ENCODE assay signal across 15 cellular contexts in the genomic region with DNA sequence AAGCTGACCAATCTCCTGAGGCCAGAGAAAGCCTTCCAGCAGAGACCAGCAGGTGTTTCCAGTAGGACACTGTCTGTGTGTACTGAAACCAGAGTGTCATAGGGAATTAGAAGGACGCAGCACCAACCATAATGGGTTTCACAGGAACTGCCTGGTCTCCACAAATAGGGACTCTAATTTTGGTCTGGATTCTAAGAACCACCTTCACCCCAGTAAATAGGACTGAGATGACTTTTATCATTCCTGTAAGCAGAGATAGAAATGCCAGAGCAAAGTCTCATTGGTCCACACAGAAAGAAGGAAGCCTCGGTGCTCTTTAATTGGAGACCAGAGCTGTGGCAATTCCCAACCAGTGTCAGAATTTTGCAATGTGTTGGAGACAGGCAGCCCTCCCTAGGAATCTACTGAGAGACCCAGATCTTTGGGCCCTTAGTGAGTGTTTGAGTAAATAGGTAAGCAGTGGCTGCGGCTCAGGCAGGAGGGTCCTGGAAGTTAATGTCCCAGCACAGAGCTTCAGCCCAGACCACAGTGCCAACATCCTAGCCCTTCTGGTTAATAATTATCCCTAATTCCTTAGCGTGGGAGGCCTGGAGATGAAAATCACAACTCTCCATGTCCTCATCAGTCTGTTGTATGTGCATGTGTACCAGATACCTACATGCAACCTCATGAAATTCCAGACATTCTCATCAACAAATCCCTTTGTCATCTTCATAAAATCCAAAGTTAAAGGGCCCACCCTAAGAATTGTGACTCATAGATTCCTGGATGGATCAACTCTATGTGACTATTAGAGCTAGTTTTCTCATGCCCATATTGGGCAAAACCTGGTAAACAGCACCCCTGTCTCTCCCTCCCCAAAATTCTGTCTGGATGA.
DNase-seq lines count a peak whose midpoint lies in the region; ATAC-seq and TF ChIP-seq lines count a peak whose summit lies in the region.
"Had no signal": no experiment of that assay in that cellular context is flagged by ENCODE, and none has a peak within 500 bp of the region (broad histone marks: within the 10 kb centered on the region; RNA-seq: fewer than 3 reads in every experiment).

No MANE protein-coding gene starts in this region.

- POLR2A ChIA-PET in BJ (lab: Charles Lee): interaction anchor here (0.5 to 1.0 kb wide), 3 partner anchors 11 to 1249 kb away, joined by 3 to 9 read pairs (median 4); no protein-coding TSS in a partner anchor

- H3K9me3 Mint-ChIP-seq in activated CD8-positive, alpha-beta memory T cell treated with anti-CD3 and anti-CD28 coated beads, Interleukin-2, amount 10 ng/mL, durations not matched to agents 7 days and 5 days (ENCODE audit: low read depth): no peaks in the 10 kb centered on the region
- H3K9me3 Mint-ChIP-seq: CD4-positive, alpha-beta memory T cell had no signal

- no peak overlapping the region for H3K27ac Mint-ChIP-seq in activated CD8-positive, alpha-beta memory T cell treated with anti-CD3 and anti-CD28 coated beads, Interleukin-2, amount 10 ng/mL, durations not matched to agents 7 days and 5 days
- H3K27ac Mint-ChIP-seq: CD4-positive, alpha-beta memory T cell had no signal

- CTCF ChIA-PET in BJ (lab: Yijun Ruan, JAX): interaction anchor here (0.9 to 3.7 kb wide), 3 partner anchors 9 to 70 kb away, joined by 3 to 12 read pairs (median 3); no protein-coding TSS in a partner anchor
- CTCF ChIA-PET in activated CD8-positive, alpha-beta memory T cell treated with anti-CD3 and anti-CD28 coated beads, Interleukin-2, amount 10 ng/mL, durations not matched to agents 7 days and 5 days (lab: Charles Lee): no interaction called here

- peaks cover 0 to 4% (median 0%) of the 10 kb centered on the region in 4 donors for H3K4me1 ChIP-seq in right lobe of liver

- no peaks in the 10 kb centered on the region for H3K9me3 ChIP-seq in right lobe of liver
- H3K9me3 ChIP-seq: sigmoid colon had no signal

- no peaks in the 10 kb centered on the region for H3K27me3 ChIP-seq in BJ (ENCODE audit: control insufficient read depth, insufficient read depth, low read length)
- H3K27me3 ChIP-seq in right lobe of liver: no peaks in the 10 kb centered on the region
- H3K27me3 ChIP-seq: sigmoid colon had no signal

- H3K4me3 Mint-ChIP-seq in activated CD8-positive, alpha-beta memory T cell treated with anti-CD3 and anti-CD28 coated beads, Interleukin-2, amount 10 ng/mL, durations not matched to agents 7 days and 5 days: no peak overlapping the region
- H3K4me3 Mint-ChIP-seq: CD4-positive, alpha-beta memory T cell had no signal

- intact Hi-C loops in right lobe of liver (cut with DNase I): no loop called here

- H3K36me3 Mint-ChIP-seq in activated CD8-positive, alpha-beta memory T cell treated with anti-CD3 and anti-CD28 coated beads, Interleukin-2, amount 10 ng/mL, durations not matched to agents 7 days and 5 days: peaks cover 1% of the 10 kb centered on the region
- H3K36me3 Mint-ChIP-seq: CD4-positive, alpha-beta memory T cell had no signal

- peak; percentile 60 to 78 (median 70) for ATAC-seq in right lobe of liver
- no peak for ATAC-seq in stimulated activated naive CD8-positive, alpha-beta T cell treated with anti-CD3 and anti-CD28 coated beads, Interleukin-15, Interleukin-2, amounts not matched to agents 100 U/mL and 50 U/mL, for 24 hours
- ATAC-seq in activated CD8-positive, alpha-beta memory T cell treated with anti-CD3 and anti-CD28 coated beads, Interleukin-2, amount 10 ng/mL, durations not matched to agents 7 days and 5 days: no peak

- WGBS in right lobe of liver (ENCODE audit: insufficient coverage, low coverage, low lambda C conversion rate, missing lambda C conversion rate): 30% methylated on average over 3 of the region's 4 CpGs

- peaks cover 17% of the 10 kb centered on the region for H3K27me3 Mint-ChIP-seq in activated CD8-positive, alpha-beta memory T cell treated with anti-CD3 and anti-CD28 coated beads, Interleukin-2, amount 10 ng/mL, durations not matched to agents 7 days and 5 days

- H3K4me1 Mint-ChIP-seq in activated CD8-positive, alpha-beta memory T cell treated with anti-CD3 and anti-CD28 coated beads, Interleukin-2, amount 10 ng/mL, durations not matched to agents 7 days and 5 days: peaks cover 17% of the 10 kb centered on the region

- H3K27ac ChIP-seq in right lobe of liver: no peak overlapping the region
- H3K27ac ChIP-seq: HL-60, sigmoid colon had no signal

- peak; percentile 83 for DNase-seq in BJ (ENCODE audit: low read depth)
- DNase-seq in LHCN-M2 (ENCODE audit: low read depth): peak; percentile 57
- peak; percentile 35 for DNase-seq in choroid plexus epithelial cell (ENCODE audit: low read depth)
- DNase-seq in right lobe of liver: no peak
- DNase-seq in NCI-H2196 treated with DMSO at 0.1 percent for 48 hours (lab: John Stamatoyannopoulos, UW; ENCODE audit: unreplicated experiment): no peak
- no peak for DNase-seq in T-helper 9 cell
- no peak for DNase-seq in stimulated activated naive CD8-positive, alpha-beta T cell treated with anti-CD3 and anti-CD28 coated beads, Interleukin-15, Interleukin-2, amounts not matched to agents 100 U/mL and 50 U/mL, for 24 hours
- no peak for DNase-seq in activated CD8-positive, alpha-beta memory T cell treated with anti-CD3 and anti-CD28 coated beads, Interleukin-2, amount 10 ng/mL, durations not matched to agents 7 days and 5 days
- DNase-seq: CD4-positive, alpha-beta memory T cell; effector CD4-positive, alpha-beta T cell; NCI-H1105 treated with DMSO at 0.1 percent for 48 hours; NCI-H82; sigmoid colon; trophoblast cell had no signal

- TF ChIP-seq CTCF in BJ (IDR thresholded peaks at IDR 0.05; ENCODE audit: insufficient read depth, low read depth, low read length) (no peak), choroid plexus epithelial cell (conservative IDR thresholded peaks at IDR 0.05; ENCODE audit: low read depth, low read length) (no peak), right lobe of liver (IDR thresholded peaks at IDR 0.05) (no peak)

- no peak for TF ChIP-seq POLR2A in right lobe of liver (IDR thresholded peaks at IDR 0.05)

- H3K4me3 ChIP-seq in BJ (ENCODE audit: low read depth, low read length): no peak overlapping the region
- H3K4me3 ChIP-seq in choroid plexus epithelial cell (ENCODE audit: low read depth, low read length): no peak overlapping the region
- H3K4me3 ChIP-seq in right lobe of liver: no peak overlapping the region
- H3K4me3 ChIP-seq: sigmoid colon had no signal

- H3K36me3 ChIP-seq in BJ (ENCODE audit: control insufficient read depth, insufficient read depth, low read length) (no peaks in the 10 kb centered on the region), right lobe of liver (no peaks in the 10 kb centered on the region)
- H3K36me3 ChIP-seq: sigmoid colon had no signal

Comparison
In these comparisons a context has a peak if more than half of its experiments do, and no peak if none do; other contexts are left out.
1. DNase-seq: peak in BJ (single experiment), LHCN-M2 (single experiment) and choroid plexus epithelial cell (single experiment); none in right lobe of liver (0 of 3), NCI-H2196 treated with DMSO at 0.1 percent for 48 hours (single experiment), T-helper 9 cell (single experiment), stimulated activated naive CD8-positive, alpha-beta T cell treated with anti-CD3 and anti-CD28 coated beads, Interleukin-15, Interleukin-2, amounts not matched to agents 100 U/mL and 50 U/mL, for 24 hours (single experiment) and activated CD8-positive, alpha-beta memory T cell treated with anti-CD3 and anti-CD28 coated beads, Interleukin-2, amount 10 ng/mL, durations not matched to agents 7 days and 5 days (single experiment).
2. ATAC-seq: peak in right lobe of liver (4 of 4); none in stimulated activated naive CD8-positive, alpha-beta T cell treated with anti-CD3 and anti-CD28 coated beads, Interleukin-15, Interleukin-2, amounts not matched to agents 100 U/mL and 50 U/mL, for 24 hours (single experiment) and activated CD8-positive, alpha-beta memory T cell treated with anti-CD3 and anti-CD28 coated beads, Interleukin-2, amount 10 ng/mL, durations not matched to agents 7 days and 5 days (single experiment).